Comparison of ENCODE assay signal across 12 cellular contexts in genomic region chr2:55150834-55151233, GRCh38.
A peak's percentile ranks its signal among the peaks of the same experiment; 100 is the strongest.
DNase-seq lines count a peak whose midpoint lies in the region; ATAC-seq and TF ChIP-seq lines count a peak whose summit lies in the region.
"Had no signal": no experiment of that assay in that cellular context is flagged by ENCODE, and none has a peak within 500 bp of the region (broad histone marks: within the 10 kb centered on the region; RNA-seq: fewer than 3 reads in every experiment).

No MANE protein-coding gene starts in this region.

- DNase-seq in memory B cell (ENCODE audit: low spot score in 2 of 2) (peak in 1 of 2 donors; percentile 43), NCI-H2171 (lab: John Stamatoyannopoulos, UW) (no peak), mesothelial cell of epicardium (ENCODE audit: low spot score in 2 of 2, unreplicated experiment in 2 of 2) (no peak)
- DNase-seq in activated CD8-positive, alpha-beta memory T cell treated with anti-CD3 and anti-CD28 coated beads, Interleukin-2, amount 50 U/mL, for 4 hours, result no peak
- no peak for DNase-seq in activated CD8-positive, alpha-beta T cell treated with anti-CD3 and anti-CD28 coated beads for 36 hours
- DNase-seq: activated effector memory CD4-positive, alpha-beta T cell treated with Interleukin-2 at 50 U/mL for 16 hours; NCI-H2029; posterior cingulate gyrus; T-helper 2 cell had no signal

- no peak for TF ChIP-seq CTCF in mesothelial cell of epicardium (IDR thresholded peaks at IDR 0.05; ENCODE audit: unreplicated experiment)
- no peak for TF ChIP-seq CTCF in activated CD8-positive, alpha-beta T cell treated with anti-CD3 and anti-CD28 coated beads for 36 hours (IDR thresholded peaks at IDR 0.05)

- H3K27ac Mint-ChIP-seq in memory B cell, result peak overlapping the region; percentile 86
- no peak overlapping the region for H3K27ac Mint-ChIP-seq in mesothelial cell of epicardium
- H3K27ac Mint-ChIP-seq in activated CD8-positive, alpha-beta T cell treated with anti-CD3 and anti-CD28 coated beads for 36 hours, result no peak overlapping the region

- H3K9me3 Mint-ChIP-seq in memory B cell (no peaks in the 10 kb centered on the region), mesothelial cell of epicardium (no peaks in the 10 kb centered on the region)
- no peaks in the 10 kb centered on the region for H3K9me3 Mint-ChIP-seq in activated CD8-positive, alpha-beta T cell treated with anti-CD3 and anti-CD28 coated beads for 36 hours

- no peaks in the 10 kb centered on the region for H3K36me3 Mint-ChIP-seq in memory B cell
- H3K36me3 Mint-ChIP-seq in mesothelial cell of epicardium, result no peaks in the 10 kb centered on the region
- H3K36me3 Mint-ChIP-seq in activated CD8-positive, alpha-beta T cell treated with anti-CD3 and anti-CD28 coated beads for 36 hours (ENCODE audit: low read depth), result no peaks in the 10 kb centered on the region

- H3K4me3 Mint-ChIP-seq in memory B cell, result no peak overlapping the region
- H3K4me3 Mint-ChIP-seq in mesothelial cell of epicardium, result no peak overlapping the region
- H3K4me3 Mint-ChIP-seq in activated CD8-positive, alpha-beta T cell treated with anti-CD3 and anti-CD28 coated beads for 36 hours, result no peak overlapping the region

- intact Hi-C loops in activated CD8-positive, alpha-beta T cell treated with anti-CD3 and anti-CD28 coated beads for 36 hours (cut with micrococcal nuclease), result no loop called here

- H3K4me1 Mint-ChIP-seq in memory B cell (peaks cover 37% of the 10 kb centered on the region), mesothelial cell of epicardium (peaks cover 30% of the 10 kb centered on the region)
- no peaks in the 10 kb centered on the region for H3K4me1 Mint-ChIP-seq in activated CD8-positive, alpha-beta T cell treated with anti-CD3 and anti-CD28 coated beads for 36 hours (ENCODE audit: low read depth)

- CTCF ChIA-PET in activated CD8-positive, alpha-beta T cell treated with anti-CD3 and anti-CD28 coated beads for 36 hours (lab: Charles Lee), result interaction anchor here (2.1 kb wide), 1 partner anchor 24 kb away, joined by 7 read pairs; no protein-coding TSS in a partner anchor

- POLR2A ChIA-PET in activated CD8-positive, alpha-beta T cell treated with anti-CD3 and anti-CD28 coated beads for 36 hours (lab: Charles Lee), result no interaction called here

- peak; percentile 80 for ATAC-seq in GM18868 (IDR thresholded peaks at IDR 0.05; ENCODE audit: unreplicated experiment)
- ATAC-seq in HG02571 (IDR thresholded peaks at IDR 0.05; ENCODE audit: unreplicated experiment), result peak; percentile 81
- ATAC-seq in HG03565 (IDR thresholded peaks at IDR 0.05; ENCODE audit: unreplicated experiment), result peak; percentile 78
- peak; percentile 96 for ATAC-seq in memory B cell (ENCODE audit: low read depth)
- ATAC-seq in activated CD8-positive, alpha-beta T cell treated with anti-CD3 and anti-CD28 coated beads for 36 hours, result no peak

- no peaks in the 10 kb centered on the region for H3K27me3 Mint-ChIP-seq in memory B cell
- H3K27me3 Mint-ChIP-seq in mesothelial cell of epicardium (ENCODE audit: low read depth), result no peaks in the 10 kb centered on the region
- H3K27me3 Mint-ChIP-seq in activated CD8-positive, alpha-beta T cell treated with anti-CD3 and anti-CD28 coated beads for 36 hours, result no peaks in the 10 kb centered on the region
